Comparison of ENCODE assay signal across 13 cellular contexts in the genomic region with DNA sequence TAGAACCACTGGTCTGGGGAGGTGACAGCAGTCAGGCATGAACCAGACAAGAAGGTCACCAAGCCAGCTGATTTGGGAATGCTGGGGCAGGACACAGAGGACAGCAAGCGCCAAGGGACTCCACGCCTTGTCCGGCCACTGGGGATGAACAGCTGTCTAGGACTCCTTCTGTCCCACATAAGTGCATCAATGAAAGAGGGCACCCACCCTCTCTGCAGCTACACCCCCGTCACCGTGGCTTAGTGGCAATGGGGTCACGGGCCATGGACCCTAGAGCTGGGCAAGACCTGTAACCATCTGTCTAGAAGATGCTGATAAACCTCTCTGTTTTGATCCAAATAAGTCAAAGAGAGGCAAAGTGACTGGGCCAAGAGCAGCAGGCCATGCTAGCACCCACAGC.
"Had no signal": no experiment of that assay in that cellular context is flagged by ENCODE, and none has a peak within 500 bp of the region (broad histone marks: within the 10 kb centered on the region; RNA-seq: fewer than 3 reads in every experiment).

No MANE protein-coding gene starts in this region.

- H3K9ac ChIP-seq: SK-N-SH had no signal

- ATAC-seq: Panc1 had no signal

- H3K4me2 ChIP-seq: SK-N-SH had no signal

- H3K27ac ChIP-seq: RWPE1 had no signal

- DNase-seq: Karpas-422; KG1; MM.1S; NCI-H1436; NCI-H2171 treated with DMSO at 0.1 percent for 48 hours; NCI-H510A treated with DMSO at 0.1 percent for 48 hours; NCI-H526; NCI-H82; NK-92 treated with Interleukin-12 subunit alpha and Interleukin-12 subunit beta, amount 100 ng/mL, for 24 hours; PC-3; SK-N-SH had no signal

- H3K9me3 ChIP-seq: SK-N-SH had no signal
